In the genomic region with DNA sequence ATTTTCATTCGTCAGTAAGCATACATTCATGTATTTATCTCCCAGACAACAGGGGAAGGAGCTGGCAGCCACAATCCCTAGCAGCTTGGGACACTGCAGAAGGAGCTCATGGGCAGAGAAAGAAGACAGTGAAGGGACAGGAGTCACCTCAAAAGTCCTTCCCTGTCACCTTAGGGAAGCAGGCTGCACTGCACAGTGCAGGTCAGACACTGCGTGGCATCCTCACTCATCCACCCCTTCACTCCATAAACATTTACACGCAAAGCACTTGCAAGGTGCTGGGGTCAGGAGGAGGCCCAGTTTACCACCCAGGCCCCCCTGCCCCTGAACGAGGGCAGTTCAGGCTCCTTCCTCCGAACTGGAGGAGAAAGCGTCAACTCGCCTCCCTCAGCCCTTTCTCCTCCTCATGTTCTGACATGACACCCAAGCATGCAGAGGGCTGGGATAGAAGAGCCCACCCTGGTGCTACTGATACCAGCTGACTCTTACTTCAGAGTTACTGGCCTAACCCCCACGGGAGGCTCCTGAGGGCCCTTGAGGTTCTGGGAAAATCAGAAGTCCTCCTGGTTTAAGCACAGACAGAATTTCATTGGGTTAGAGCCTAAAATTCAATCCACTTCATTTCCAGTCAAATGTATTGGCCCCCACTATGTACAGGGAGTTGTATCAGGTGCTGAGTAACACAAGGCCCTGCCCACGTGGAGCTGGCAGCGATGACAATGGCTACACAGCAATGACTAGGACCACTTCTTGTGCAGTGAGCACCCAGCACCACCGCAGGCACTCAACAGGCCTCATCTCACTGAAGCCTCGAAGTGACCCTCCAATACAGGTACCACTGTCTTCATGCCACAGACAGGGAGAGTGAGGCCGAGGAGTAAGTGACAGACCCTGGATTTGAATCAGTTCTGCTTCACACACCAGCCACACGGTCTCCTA, we compare ENCODE assay signal across 9 cellular contexts.
DNase-seq lines count a peak whose midpoint lies in the region; ATAC-seq and TF ChIP-seq lines count a peak whose summit lies in the region.
"Had no signal": no experiment of that assay in that cellular context is flagged by ENCODE, and none has a peak within 500 bp of the region (broad histone marks: within the 10 kb centered on the region; RNA-seq: fewer than 3 reads in every experiment).

No MANE protein-coding gene starts in this region.

- H3K36me3 ChIP-seq in DND-41 (ENCODE audit: insufficient read depth, low read length) (no peaks in the 10 kb centered on the region), Peyer's patch (no peaks in the 10 kb centered on the region), esophagus (ENCODE audit: control insufficient read depth in 2 of 2, insufficient read depth in 2 of 2, low read length in 1 of 2) (no peaks in the 10 kb centered on the region), psoas muscle (ENCODE audit: insufficient read depth in 1 of 2, low read depth in 1 of 2) (no peaks in the 10 kb centered on the region)
- H3K36me3 ChIP-seq: MG63 had no signal

- intact Hi-C loops in psoas muscle (cut with DNase I): loop anchor here in 1 of 2 donors (5.0 kb wide), 1 partner anchor 68 kb away; no protein-coding TSS in a partner anchor

- H3K27me3 ChIP-seq in DND-41 (ENCODE audit: insufficient read depth, low read length, poor library complexity) (no peaks in the 10 kb centered on the region), Peyer's patch (no peaks in the 10 kb centered on the region), esophagus (ENCODE audit: control insufficient read depth in 1 of 2, insufficient read depth in 2 of 2, low read length in 2 of 2) (no peaks in the 10 kb centered on the region), psoas muscle (ENCODE audit: insufficient read depth in 3 of 3, low read length in 2 of 3) (no peaks in the 10 kb centered on the region)
- H3K27me3 ChIP-seq: MG63 had no signal

- H4K20me1 ChIP-seq in DND-41 (ENCODE audit: insufficient read depth, low read length): peaks cover 73% of the 10 kb centered on the region

- H3K27ac ChIP-seq in DND-41 (ENCODE audit: low read length): peak overlapping the region; percentile 40; the same call in 1 of the 2 replicates
- peak overlapping the region; percentile 75 to 88 (median 80) for H3K27ac ChIP-seq in Peyer's patch
- H3K27ac ChIP-seq in esophagus (ENCODE audit: low read depth in 2 of 2, low read length in 1 of 2): peak overlapping the region; percentile 54 to 75
- peak overlapping the region; percentile 64 for H3K27ac ChIP-seq in psoas muscle

- no peak overlapping the region for H2AFZ ChIP-seq in DND-41 (ENCODE audit: low read depth, low read length)

- DNase-seq in DND-41 (no peak), Peyer's patch (no peak), psoas muscle (no peak), OCI-M2 (lab: John Stamatoyannopoulos, UW; ENCODE audit: unreplicated experiment) (no peak)

- TF ChIP-seq POLR2A in Peyer's patch (IDR thresholded peaks at IDR 0.05): no peak

- H3K4me1 ChIP-seq in DND-41 (ENCODE audit: insufficient read depth, low read length) (peaks cover 23% of the 10 kb centered on the region), Peyer's patch (peaks cover 0 to 55% (median 33%) of the 10 kb centered on the region in 4 donors), esophagus (ENCODE audit: control insufficient read depth in 2 of 2, insufficient read depth in 2 of 2, low read length in 1 of 2) (peaks cover 7 to 17% of the 10 kb centered on the region in 2 donors), psoas muscle (peaks cover 75% of the 10 kb centered on the region)

- H3K79me2 ChIP-seq in DND-41 (ENCODE audit: insufficient read depth, low read length): peaks cover 25% of the 10 kb centered on the region

- WGBS in esophagus, 2 donors: 75% methylated on average over 14 of the region's 14 CpGs
- 77 to 81% (median 79%) methylated on average over 14 of the region's 14 CpGs for WGBS in psoas muscle, 3 donors

- no peak for ATAC-seq in DND-41 (ENCODE audit: insufficient read depth, low read depth)
- ATAC-seq in psoas muscle: peak; percentile 10 to 22 (median 13)
- ATAC-seq in GM18868 (IDR thresholded peaks at IDR 0.05; ENCODE audit: unreplicated experiment): no peak
- no peak for ATAC-seq in HG03039 (IDR thresholded peaks at IDR 0.05; ENCODE audit: unreplicated experiment)
- no peak for ATAC-seq in GM21423 (IDR thresholded peaks at IDR 0.05; ENCODE audit: unreplicated experiment)

- no peaks in the 10 kb centered on the region for H3K9me3 ChIP-seq in DND-41 (ENCODE audit: insufficient read depth, low read length, severe bottlenecking)
- no peaks in the 10 kb centered on the region for H3K9me3 ChIP-seq in Peyer's patch
- H3K9me3 ChIP-seq in esophagus (ENCODE audit: control insufficient read depth in 2 of 2, insufficient read depth in 1 of 2, low read depth in 1 of 2, low read length in 1 of 2): no peaks in the 10 kb centered on the region
- no peaks in the 10 kb centered on the region for H3K9me3 ChIP-seq in psoas muscle
- H3K9me3 ChIP-seq: MG63 had no signal

- TF ChIP-seq CTCF in DND-41 (IDR thresholded peaks at IDR 0.05; ENCODE audit: borderline replicate concordance, extremely low read depth, low read length, poor library complexity, severe bottlenecking): no peak
- TF ChIP-seq CTCF in Peyer's patch (IDR thresholded peaks at IDR 0.05): no peak
- no peak for TF ChIP-seq CTCF in psoas muscle (IDR thresholded peaks at IDR 0.05)

- H3K4me3 ChIP-seq in DND-41 (ENCODE audit: low read depth in 1 of 2, low read length in 2 of 2): no peak overlapping the region
- peak overlapping the region in 1 of 4 donors; percentile 14 for H3K4me3 ChIP-seq in Peyer's patch
- H3K4me3 ChIP-seq in esophagus (ENCODE audit: low read depth in 1 of 2, low read length in 2 of 2): no peak overlapping the region
- H3K4me3 ChIP-seq in psoas muscle: no peak overlapping the region
- H3K4me3 ChIP-seq: MG63 had no signal

- no peak overlapping the region for H3K9ac ChIP-seq in DND-41 (ENCODE audit: low read depth, low read length)

- H3K4me2 ChIP-seq in DND-41 (ENCODE audit: insufficient read depth, low read length): no peak overlapping the region

Comparison
In these comparisons a context has a peak if more than half of its experiments do, and no peak if none do; other contexts are left out.
1. ATAC-seq: peak in psoas muscle (4 of 4); none in DND-41 (single experiment), GM18868 (single experiment), HG03039 (single experiment) and GM21423 (single experiment).
2. Peak in every context shown above with its lines, with median percentiles within 50 percentile points of each other: H3K27ac ChIP-seq.